ENCODE assay signal across 1 cellular context in the genomic region with DNA sequence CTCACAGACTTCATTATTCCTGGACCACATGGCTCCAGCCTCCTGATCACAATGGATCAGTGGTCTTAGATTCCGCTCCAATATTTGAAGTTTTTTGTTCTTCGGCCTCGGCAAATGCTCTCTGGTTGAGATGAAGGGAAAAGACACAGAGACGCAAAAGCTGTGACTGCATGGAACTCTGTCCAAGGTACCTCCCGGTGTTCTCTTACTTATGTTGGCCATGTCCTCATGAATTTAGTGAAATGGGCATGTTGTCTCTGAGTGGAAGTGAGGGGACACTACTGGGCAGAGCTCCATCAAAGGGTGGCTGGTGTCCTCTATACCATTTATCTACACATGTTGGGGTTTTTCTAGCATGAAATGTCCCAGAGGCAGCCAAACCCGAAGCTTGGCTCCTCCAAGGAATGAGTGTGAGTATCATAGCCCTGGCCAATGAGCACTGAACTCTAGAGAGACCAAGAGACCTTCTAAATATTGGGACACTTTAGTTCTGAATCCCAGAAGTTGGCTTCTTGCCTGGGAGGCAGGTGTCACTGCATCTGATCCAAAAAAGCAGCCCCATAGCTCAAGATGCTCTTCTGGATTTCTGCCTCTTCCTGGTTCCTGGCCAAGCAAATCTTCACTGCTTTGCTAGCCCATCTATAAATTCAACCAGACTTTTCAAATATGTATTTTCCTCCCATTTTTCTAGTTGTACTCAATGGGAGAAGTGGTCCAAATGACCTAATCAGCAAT.
TF ChIP-seq lines count a peak whose summit lies in the region.

No MANE protein-coding gene starts in this region.

TF ChIP-seq in HEK293, 187 proteins besides CTCF, POLR2A, EP300 and RAD21 (continued from another document):
- TF ChIP-seq, protein P1, sequence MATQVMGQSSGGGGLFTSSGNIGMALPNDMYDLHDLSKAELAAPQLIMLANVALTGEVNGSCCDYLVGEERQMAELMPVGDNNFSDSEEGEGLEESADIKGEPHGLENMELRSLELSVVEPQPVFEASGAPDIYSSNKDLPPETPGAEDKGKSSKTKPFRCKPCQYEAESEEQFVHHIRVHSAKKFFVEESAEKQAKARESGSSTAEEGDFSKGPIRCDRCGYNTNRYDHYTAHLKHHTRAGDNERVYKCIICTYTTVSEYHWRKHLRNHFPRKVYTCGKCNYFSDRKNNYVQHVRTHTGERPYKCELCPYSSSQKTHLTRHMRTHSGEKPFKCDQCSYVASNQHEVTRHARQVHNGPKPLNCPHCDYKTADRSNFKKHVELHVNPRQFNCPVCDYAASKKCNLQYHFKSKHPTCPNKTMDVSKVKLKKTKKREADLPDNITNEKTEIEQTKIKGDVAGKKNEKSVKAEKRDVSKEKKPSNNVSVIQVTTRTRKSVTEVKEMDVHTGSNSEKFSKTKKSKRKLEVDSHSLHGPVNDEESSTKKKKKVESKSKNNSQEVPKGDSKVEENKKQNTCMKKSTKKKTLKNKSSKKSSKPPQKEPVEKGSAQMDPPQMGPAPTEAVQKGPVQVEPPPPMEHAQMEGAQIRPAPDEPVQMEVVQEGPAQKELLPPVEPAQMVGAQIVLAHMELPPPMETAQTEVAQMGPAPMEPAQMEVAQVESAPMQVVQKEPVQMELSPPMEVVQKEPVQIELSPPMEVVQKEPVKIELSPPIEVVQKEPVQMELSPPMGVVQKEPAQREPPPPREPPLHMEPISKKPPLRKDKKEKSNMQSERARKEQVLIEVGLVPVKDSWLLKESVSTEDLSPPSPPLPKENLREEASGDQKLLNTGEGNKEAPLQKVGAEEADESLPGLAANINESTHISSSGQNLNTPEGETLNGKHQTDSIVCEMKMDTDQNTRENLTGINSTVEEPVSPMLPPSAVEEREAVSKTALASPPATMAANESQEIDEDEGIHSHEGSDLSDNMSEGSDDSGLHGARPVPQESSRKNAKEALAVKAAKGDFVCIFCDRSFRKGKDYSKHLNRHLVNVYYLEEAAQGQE (tag by site-specific recombination; IDR thresholded peaks at IDR 0.05) = peak; percentile 94
- TF ChIP-seq ZNF514 (tag by site-specific recombination; IDR thresholded peaks at IDR 0.05) = no peak
- no peak for TF ChIP-seq ZNF398 (tag by site-specific recombination; IDR thresholded peaks at IDR 0.05)
- TF ChIP-seq, protein P2, sequence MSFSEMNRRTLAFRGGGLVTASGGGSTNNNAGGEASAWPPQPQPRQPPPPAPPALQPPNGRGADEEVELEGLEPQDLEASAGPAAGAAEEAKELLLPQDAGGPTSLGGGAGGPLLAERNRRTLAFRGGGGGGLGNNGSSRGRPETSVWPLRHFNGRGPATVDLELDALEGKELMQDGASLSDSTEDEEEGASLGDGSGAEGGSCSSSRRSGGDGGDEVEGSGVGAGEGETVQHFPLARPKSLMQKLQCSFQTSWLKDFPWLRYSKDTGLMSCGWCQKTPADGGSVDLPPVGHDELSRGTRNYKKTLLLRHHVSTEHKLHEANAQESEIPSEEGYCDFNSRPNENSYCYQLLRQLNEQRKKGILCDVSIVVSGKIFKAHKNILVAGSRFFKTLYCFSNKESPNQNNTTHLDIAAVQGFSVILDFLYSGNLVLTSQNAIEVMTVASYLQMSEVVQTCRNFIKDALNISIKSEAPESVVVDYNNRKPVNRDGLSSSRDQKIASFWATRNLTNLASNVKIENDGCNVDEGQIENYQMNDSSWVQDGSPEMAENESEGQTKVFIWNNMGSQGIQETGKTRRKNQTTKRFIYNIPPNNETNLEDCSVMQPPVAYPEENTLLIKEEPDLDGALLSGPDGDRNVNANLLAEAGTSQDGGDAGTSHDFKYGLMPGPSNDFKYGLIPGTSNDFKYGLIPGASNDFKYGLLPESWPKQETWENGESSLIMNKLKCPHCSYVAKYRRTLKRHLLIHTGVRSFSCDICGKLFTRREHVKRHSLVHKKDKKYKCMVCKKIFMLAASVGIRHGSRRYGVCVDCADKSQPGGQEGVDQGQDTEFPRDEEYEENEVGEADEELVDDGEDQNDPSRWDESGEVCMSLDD (tag by site-specific recombination; IDR thresholded peaks at IDR 0.05) = no peak
